Comparison of ENCODE assay signal across 6 cellular contexts in the genomic region with DNA sequence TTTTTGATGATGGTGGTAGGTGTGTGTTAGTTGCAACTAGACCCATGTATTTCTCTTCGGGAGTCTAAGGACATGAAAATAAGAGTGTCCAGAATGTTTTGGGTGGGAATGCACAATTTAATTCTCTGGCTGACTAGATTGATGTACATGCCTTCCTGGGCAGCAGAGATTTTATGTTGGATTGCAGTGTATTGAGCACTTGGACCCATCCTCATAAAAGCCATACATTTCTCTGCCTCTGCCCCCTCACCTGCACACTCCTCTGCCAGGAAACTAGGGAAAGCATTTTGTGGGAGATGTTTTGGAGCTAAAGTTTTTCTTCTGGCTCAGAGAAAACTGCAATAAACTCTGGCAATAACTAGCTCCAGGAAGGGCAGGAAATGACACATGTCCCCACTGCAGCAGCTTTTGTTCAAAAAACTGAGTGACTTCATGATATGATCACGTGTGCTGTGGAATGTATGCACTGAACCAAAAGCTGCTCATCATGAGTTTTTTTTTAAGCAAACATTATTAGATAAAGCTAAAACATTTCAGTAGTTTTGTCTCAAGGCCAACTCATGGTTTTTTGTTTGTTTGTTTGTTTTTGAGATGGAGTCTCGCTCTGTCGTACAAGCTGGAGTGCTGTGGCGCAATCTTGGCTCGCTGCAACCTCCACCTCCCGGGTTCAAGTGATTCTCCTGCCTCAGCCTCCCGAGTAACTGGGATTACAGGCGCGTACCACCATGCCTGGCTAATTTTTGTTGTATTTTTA. TPM values are rescaled to one million over a fixed set of nuclear protein-coding genes. Genes with fewer than 3 reads are reported as not detected.
DNase-seq lines count a peak whose midpoint lies in the region; ATAC-seq lines count a peak whose summit lies in the region.

No MANE protein-coding gene starts in this region.

- H3K4me1 Mint-ChIP-seq in activated CD4-positive, alpha-beta T cell treated with anti-CD3 and anti-CD28 coated beads, Interleukin-2, amount 10 ng/mL, durations not matched to agents 24 days and 14 days: peaks cover 14% of the 10 kb centered on the region
- H3K4me1 Mint-ChIP-seq in stimulated activated naive CD8-positive, alpha-beta T cell treated with anti-CD3 and anti-CD28 coated beads, Interleukin-15, amount 100 ng/mL, for 72 hours: peaks cover 17% of the 10 kb centered on the region

- no peaks in the 10 kb centered on the region for H3K9me3 Mint-ChIP-seq in activated CD4-positive, alpha-beta T cell treated with anti-CD3 and anti-CD28 coated beads, Interleukin-2, amount 10 ng/mL, durations not matched to agents 24 days and 14 days
- H3K9me3 Mint-ChIP-seq in stimulated activated naive CD8-positive, alpha-beta T cell treated with anti-CD3 and anti-CD28 coated beads, Interleukin-15, amount 100 ng/mL, for 72 hours: no peaks in the 10 kb centered on the region

- peak; percentile 80 for DNase-seq in activated CD4-positive, alpha-beta T cell treated with anti-CD3 and anti-CD28 coated beads, Interleukin-2, amount 10 ng/mL, durations not matched to agents 24 days and 14 days
- DNase-seq in activated CD4-positive, alpha-beta T cell treated with anti-CD3 and anti-CD28 coated beads for 1 hour: no peak
- DNase-seq in epithelial cell of prostate (ENCODE audit: low read depth, low spot score) (peak; percentile 54), NCI-H1092 treated with DMSO at 0.1 percent for 48 hours (lab: John Stamatoyannopoulos, UW) (no peak), cerebellar cortex (ENCODE audit: low spot score) (no peak)
- no peak for DNase-seq in stimulated activated naive CD8-positive, alpha-beta T cell treated with anti-CD3 and anti-CD28 coated beads, Interleukin-15, amount 100 ng/mL, for 72 hours

- intact Hi-C loops in activated CD4-positive, alpha-beta T cell treated with anti-CD3 and anti-CD28 coated beads, Interleukin-2, amount 10 ng/mL, durations not matched to agents 24 days and 14 days (cut with micrococcal nuclease): no loop called here

- peak overlapping the region; percentile 98 for H3K27ac ChIP-seq in epithelial cell of prostate

- H3K4me3 Mint-ChIP-seq in activated CD4-positive, alpha-beta T cell treated with anti-CD3 and anti-CD28 coated beads, Interleukin-2, amount 10 ng/mL, durations not matched to agents 24 days and 14 days: peak overlapping the region; percentile 42
- no peak overlapping the region for H3K4me3 Mint-ChIP-seq in stimulated activated naive CD8-positive, alpha-beta T cell treated with anti-CD3 and anti-CD28 coated beads, Interleukin-15, amount 100 ng/mL, for 72 hours

- ATAC-seq in stimulated activated naive CD8-positive, alpha-beta T cell treated with anti-CD3 and anti-CD28 coated beads, Interleukin-15, amount 100 ng/mL, for 72 hours: peak; percentile 75

- peak overlapping the region; percentile 51 for H3K27ac Mint-ChIP-seq in activated CD4-positive, alpha-beta T cell treated with anti-CD3 and anti-CD28 coated beads, Interleukin-2, amount 10 ng/mL, durations not matched to agents 24 days and 14 days
- peak overlapping the region in 1 of 2 donors; percentile 57 for H3K27ac Mint-ChIP-seq in stimulated activated naive CD8-positive, alpha-beta T cell treated with anti-CD3 and anti-CD28 coated beads, Interleukin-15, amount 100 ng/mL, for 72 hours

- no peaks in the 10 kb centered on the region for H3K27me3 Mint-ChIP-seq in activated CD4-positive, alpha-beta T cell treated with anti-CD3 and anti-CD28 coated beads, Interleukin-2, amount 10 ng/mL, durations not matched to agents 24 days and 14 days
- H3K27me3 Mint-ChIP-seq in stimulated activated naive CD8-positive, alpha-beta T cell treated with anti-CD3 and anti-CD28 coated beads, Interleukin-15, amount 100 ng/mL, for 72 hours: no peaks in the 10 kb centered on the region

- H3K36me3 Mint-ChIP-seq in activated CD4-positive, alpha-beta T cell treated with anti-CD3 and anti-CD28 coated beads, Interleukin-2, amount 10 ng/mL, durations not matched to agents 24 days and 14 days (ENCODE audit: low read depth): peaks cover 12% of the 10 kb centered on the region

RNA-seq across cellular contexts. Expression of gene RIT1, which starts 17.6 kb away (rescaled TPM):
- total RNA-seq in activated CD4-positive, alpha-beta T cell treated with anti-CD3 and anti-CD28 coated beads, Interleukin-2, amount 10 ng/mL, durations not matched to agents 24 days and 14 days: 17.9 and 21.7 TPM in 2 replicates

RNA-seq across cellular contexts. Expression of gene SYT11, which starts 34.2 kb away (rescaled TPM):
- 17.8 and 18.5 TPM in 2 replicates for total RNA-seq in activated CD4-positive, alpha-beta T cell treated with anti-CD3 and anti-CD28 coated beads, Interleukin-2, amount 10 ng/mL, durations not matched to agents 24 days and 14 days

RNA-seq across cellular contexts. Expression of gene GON4L, which starts 36.6 kb away (rescaled TPM):
- 63.2 and 64.0 TPM in 2 replicates for total RNA-seq in activated CD4-positive, alpha-beta T cell treated with anti-CD3 and anti-CD28 coated beads, Interleukin-2, amount 10 ng/mL, durations not matched to agents 24 days and 14 days

RNA-seq across cellular contexts. Expression of gene KHDC4, which starts 40.6 kb away (rescaled TPM):
- total RNA-seq in activated CD4-positive, alpha-beta T cell treated with anti-CD3 and anti-CD28 coated beads, Interleukin-2, amount 10 ng/mL, durations not matched to agents 24 days and 14 days: 82.9 and 92.2 TPM in 2 replicates

RNA-seq across cellular contexts. Expression of gene RXFP4, which starts 47.9 kb away (rescaled TPM):
- total RNA-seq in activated CD4-positive, alpha-beta T cell treated with anti-CD3 and anti-CD28 coated beads, Interleukin-2, amount 10 ng/mL, durations not matched to agents 24 days and 14 days: not detected in 2 replicates

Comparison
In these comparisons a context has a peak if more than half of its experiments do, and no peak if none do; other contexts are left out.
1. DNase-seq: peak in activated CD4-positive, alpha-beta T cell treated with anti-CD3 and anti-CD28 coated beads, Interleukin-2, amount 10 ng/mL, durations not matched to agents 24 days and 14 days (single experiment) and epithelial cell of prostate (single experiment); none in activated CD4-positive, alpha-beta T cell treated with anti-CD3 and anti-CD28 coated beads for 1 hour (single experiment), stimulated activated naive CD8-positive, alpha-beta T cell treated with anti-CD3 and anti-CD28 coated beads, Interleukin-15, amount 100 ng/mL, for 72 hours (0 of 2), NCI-H1092 treated with DMSO at 0.1 percent for 48 hours (single experiment) and cerebellar cortex (single experiment).